8 cellular contexts compared by ENCODE assay signal in genomic region chr7:120272261-120272895, GRCh38. TPM values are rescaled to one million over a fixed set of nuclear protein-coding genes. Genes with fewer than 3 reads are reported as not detected.
DNase-seq lines count a peak whose midpoint lies in the region; ATAC-seq, FAIRE-seq and TF ChIP-seq lines count a peak whose summit lies in the region.

No MANE protein-coding gene starts in this region.

- H3K36me3 Mint-ChIP-seq in activated T-helper 17 cell treated with anti-CD3 and anti-CD28 coated beads, Interleukin-2, amount 50 U/mL, for 72 hours (ENCODE audit: low read depth): no peaks in the 10 kb centered on the region

- peaks cover 20% of the 10 kb centered on the region for H3K27me3 Mint-ChIP-seq in activated T-helper 17 cell treated with anti-CD3 and anti-CD28 coated beads, Interleukin-2, amount 50 U/mL, for 72 hours

- H3K9me3 ChIP-seq in neuron (ENCODE audit: low read length): no peaks in the 10 kb centered on the region

- peaks cover 4% of the 10 kb centered on the region for H3K4me1 ChIP-seq in neuron (ENCODE audit: insufficient read depth, low read length)

- no peak overlapping the region for H3K4me3 Mint-ChIP-seq in activated T-helper 17 cell treated with anti-CD3 and anti-CD28 coated beads, Interleukin-2, amount 50 U/mL, for 72 hours

- peak overlapping the region; percentile 70 for H2AFZ ChIP-seq in neuron (ENCODE audit: low read depth, low read length)

- peak; percentile 48 for FAIRE-seq in A204.1 (lab: Jason Lieb, UNC)

- H3K4me3 ChIP-seq in neuron (ENCODE audit: low read length): peak overlapping the region; percentile 61

- no peaks in the 10 kb centered on the region for H3K36me3 ChIP-seq in neuron (ENCODE audit: insufficient read depth, low read length)

- H3K27me3 ChIP-seq in neuron (ENCODE audit: insufficient read depth, low read length): peaks cover 9% of the 10 kb centered on the region

- DNase-seq in NCI-H1092 (lab: John Stamatoyannopoulos, UW): peak; percentile 68
- peak; percentile 56 for DNase-seq in SKM-1 (lab: John Stamatoyannopoulos, UW; ENCODE audit: unreplicated experiment)
- peak; percentile 19 for DNase-seq in fibroblast of peridontal ligament (ENCODE audit: extremely low read depth)

- peak; percentile 46 for ATAC-seq in HG02642 (IDR thresholded peaks at IDR 0.05; ENCODE audit: poor library complexity, unreplicated experiment)
- ATAC-seq in activated T-helper 17 cell treated with anti-CD3 and anti-CD28 coated beads, Interleukin-2, amount 50 U/mL, for 72 hours (replicated peaks): no peak

- no peaks in the 10 kb centered on the region for H3K4me1 Mint-ChIP-seq in activated T-helper 17 cell treated with anti-CD3 and anti-CD28 coated beads, Interleukin-2, amount 50 U/mL, for 72 hours

- no peaks in the 10 kb centered on the region for H3K9me3 Mint-ChIP-seq in activated T-helper 17 cell treated with anti-CD3 and anti-CD28 coated beads, Interleukin-2, amount 50 U/mL, for 72 hours

- peak; percentile 78 for TF ChIP-seq CTCF in GM12872 (IDR thresholded peaks at IDR 0.05; ENCODE audit: insufficient read depth, low read depth, low read length)

- H3K27ac Mint-ChIP-seq in activated T-helper 17 cell treated with anti-CD3 and anti-CD28 coated beads, Interleukin-2, amount 50 U/mL, for 72 hours: no peak overlapping the region

RNA-seq across cellular contexts. Expression of gene KCND2, which starts 0.6 kb away (rescaled TPM):
- not detected for total RNA-seq in activated T-helper 17 cell treated with anti-CD3 and anti-CD28 coated beads, Interleukin-2, amount 50 U/mL, for 72 hours
